ENCODE assay signal across 16 cellular contexts in genomic region chrX:122046226-122046625, GRCh38.
"Had no signal": no experiment of that assay in that cellular context is flagged by ENCODE, and none has a peak within 500 bp of the region (broad histone marks: within the 10 kb centered on the region; RNA-seq: fewer than 3 reads in every experiment).

No MANE protein-coding gene starts in this region.

- DNase-seq: activated CD4-positive, alpha-beta T cell treated with anti-CD3 and anti-CD28 coated beads for 48 hours; activated CD8-positive, alpha-beta T cell treated with anti-CD3 and anti-CD28 coated beads, Interleukin-2, amount 10 ng/mL, durations not matched to agents 7 days and 5 days; activated naive CD4-positive, alpha-beta T cell; central memory CD4-positive, alpha-beta T cell; effector memory CD4-positive, alpha-beta T cell; mucosa of descending colon; naive thymus-derived CD8-positive, alpha-beta T cell; stimulated activated CD4-positive, alpha-beta T cell treated with anti-CD3 and anti-CD28 coated beads, Interleukin-15, amount 100 ng/mL, for 24 hours; stimulated activated CD4-positive, alpha-beta T cell treated with anti-CD3 and anti-CD28 coated beads, Interleukin-4, amount 100 ng/mL, for 24 hours; upper lobe of right lung had no signal

- H3K4me3 Mint-ChIP-seq: activated CD8-positive, alpha-beta T cell treated with anti-CD3 and anti-CD28 coated beads, Interleukin-2, amount 10 ng/mL, durations not matched to agents 7 days and 5 days; activated T-helper 1 cell treated with anti-CD3 and anti-CD28 coated beads, Interleukin-12 subunit alpha, Interleukin-12 subunit beta, Interleukin-2, Interleukin-4 antibody, amounts not matched to agents 30 ng/mL and 10 ng/mL and 1 ng/mL, durations not matched to agents 14 hours and 24 hours and 36 hours; naive thymus-derived CD8-positive, alpha-beta T cell; stimulated activated naive CD8-positive, alpha-beta T cell treated with anti-CD3 and anti-CD28 coated beads, Interleukin-15, Interleukin-2, amounts not matched to agents 100 ng/mL and 50 ng/mL, for 24 hours; WTC11 had no signal

- ATAC-seq: activated CD8-positive, alpha-beta T cell treated with anti-CD3 and anti-CD28 coated beads, Interleukin-2, amount 10 ng/mL, durations not matched to agents 7 days and 5 days; mucosa of descending colon; naive thymus-derived CD8-positive, alpha-beta T cell; upper lobe of right lung; WTC11 had no signal

- H3K4me1 Mint-ChIP-seq: naive thymus-derived CD8-positive, alpha-beta T cell had no signal

- H3K4me1 ChIP-seq: ascending aorta, upper lobe of right lung had no signal

- H3K9me3 Mint-ChIP-seq: activated T-helper 1 cell treated with anti-CD3 and anti-CD28 coated beads, Interleukin-12 subunit alpha, Interleukin-12 subunit beta, Interleukin-2, Interleukin-4 antibody, amounts not matched to agents 30 ng/mL and 10 ng/mL and 1 ng/mL, durations not matched to agents 14 hours and 24 hours and 36 hours; stimulated activated naive CD8-positive, alpha-beta T cell treated with anti-CD3 and anti-CD28 coated beads, Interleukin-15, Interleukin-2, amounts not matched to agents 100 ng/mL and 50 ng/mL, for 24 hours had no signal

- H3K27ac Mint-ChIP-seq: activated CD8-positive, alpha-beta T cell treated with anti-CD3 and anti-CD28 coated beads, Interleukin-2, amount 10 ng/mL, durations not matched to agents 7 days and 5 days; activated T-helper 1 cell treated with anti-CD3 and anti-CD28 coated beads, Interleukin-12 subunit alpha, Interleukin-12 subunit beta, Interleukin-2, Interleukin-4 antibody, amounts not matched to agents 30 ng/mL and 10 ng/mL and 1 ng/mL, durations not matched to agents 14 hours and 24 hours and 36 hours; naive thymus-derived CD8-positive, alpha-beta T cell; stimulated activated naive CD8-positive, alpha-beta T cell treated with anti-CD3 and anti-CD28 coated beads, Interleukin-15, Interleukin-2, amounts not matched to agents 100 ng/mL and 50 ng/mL, for 24 hours; WTC11 had no signal

- H3K27ac ChIP-seq: ascending aorta, epithelial cell of prostate, neutrophil, upper lobe of right lung had no signal

- H3K27me3 ChIP-seq: ascending aorta, neutrophil, upper lobe of right lung had no signal

- H3K36me3 Mint-ChIP-seq: naive thymus-derived CD8-positive, alpha-beta T cell had no signal

- H3K27me3 Mint-ChIP-seq: naive thymus-derived CD8-positive, alpha-beta T cell; stimulated activated naive CD8-positive, alpha-beta T cell treated with anti-CD3 and anti-CD28 coated beads, Interleukin-15, Interleukin-2, amounts not matched to agents 100 ng/mL and 50 ng/mL, for 24 hours had no signal

- H3K4me3 ChIP-seq: ascending aorta, mucosa of descending colon, upper lobe of right lung had no signal

- H3K9me3 ChIP-seq: ascending aorta, mucosa of descending colon, neutrophil, upper lobe of right lung had no signal

- H3K36me3 ChIP-seq: ascending aorta, neutrophil, upper lobe of right lung had no signal
